ENCODE assay signal across 9 cellular contexts in the genomic region with DNA sequence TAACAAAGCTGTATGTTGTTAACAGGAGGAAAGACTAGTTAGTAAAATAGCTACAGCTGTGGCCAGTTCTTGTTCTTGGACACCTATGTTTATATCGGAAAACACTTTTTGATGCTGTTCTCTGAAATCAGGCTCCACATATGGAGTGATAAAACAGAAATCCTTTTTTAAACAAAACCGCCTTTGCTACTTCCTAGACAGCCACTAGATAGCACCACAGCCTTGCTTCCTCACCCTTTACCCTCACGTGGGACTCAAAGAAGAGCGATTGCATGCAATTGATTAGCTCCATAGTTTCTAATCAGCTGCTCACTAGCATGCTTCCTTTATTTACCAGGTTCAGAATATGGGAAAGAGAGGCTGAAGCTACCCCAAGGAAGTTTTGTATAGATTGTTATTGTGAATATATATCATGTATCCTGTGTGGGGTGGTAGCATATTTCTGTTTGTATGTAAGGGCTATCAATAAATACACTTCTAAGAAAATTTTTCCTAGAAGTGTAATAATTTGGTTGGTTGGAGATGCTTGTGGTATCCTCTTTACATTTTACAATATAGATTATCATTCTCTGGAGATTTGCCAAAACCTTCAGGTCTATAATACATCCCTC. TPM values are rescaled to one million over a fixed set of nuclear protein-coding genes. Genes with fewer than 3 reads are reported as not detected.
DNase-seq lines count a peak whose midpoint lies in the region; ATAC-seq and TF ChIP-seq lines count a peak whose summit lies in the region.
"Had no signal": no experiment of that assay in that cellular context is flagged by ENCODE, and none has a peak within 500 bp of the region (broad histone marks: within the 10 kb centered on the region; RNA-seq: fewer than 3 reads in every experiment).

No MANE protein-coding gene starts in this region.

- intact Hi-C loops in upper lobe of right lung (cut with DNase I), result no loop called here

- TF ChIP-seq CTCF in upper lobe of right lung (IDR thresholded peaks at IDR 0.05), result peak; percentile 54

- H3K9me3 Mint-ChIP-seq in activated CD4-positive, alpha-beta T cell treated with anti-CD3 and anti-CD28 coated beads, Interleukin-2, amount 10 ng/mL, durations not matched to agents 7 days and 5 days, result no peaks in the 10 kb centered on the region
- H3K9me3 Mint-ChIP-seq: activated naive CD4-positive, alpha-beta T cell treated with anti-CD3 and anti-CD28 coated beads, Interleukin-2, amount 50 U/mL, for 24 hours had no signal

- H3K36me3 Mint-ChIP-seq in activated CD4-positive, alpha-beta T cell treated with anti-CD3 and anti-CD28 coated beads, Interleukin-2, amount 10 ng/mL, durations not matched to agents 7 days and 5 days (ENCODE audit: low read depth), result no peaks in the 10 kb centered on the region
- H3K36me3 Mint-ChIP-seq: activated naive CD4-positive, alpha-beta T cell treated with anti-CD3 and anti-CD28 coated beads, Interleukin-2, amount 50 U/mL, for 24 hours had no signal

- H3K27me3 ChIP-seq in upper lobe of right lung, result no peaks in the 10 kb centered on the region

- H3K36me3 ChIP-seq in upper lobe of right lung, result no peaks in the 10 kb centered on the region

- peaks cover 9% of the 10 kb centered on the region for H3K4me1 Mint-ChIP-seq in activated CD4-positive, alpha-beta T cell treated with anti-CD3 and anti-CD28 coated beads, Interleukin-2, amount 10 ng/mL, durations not matched to agents 7 days and 5 days

- H3K4me1 ChIP-seq in upper lobe of right lung, result peaks cover 8% of the 10 kb centered on the region

- ATAC-seq in upper lobe of right lung, result peak; percentile 11

- H3K27ac ChIP-seq in upper lobe of right lung, result no peak overlapping the region

- no peaks in the 10 kb centered on the region for H3K9me3 ChIP-seq in upper lobe of right lung

- H3K27me3 Mint-ChIP-seq in activated CD4-positive, alpha-beta T cell treated with anti-CD3 and anti-CD28 coated beads, Interleukin-2, amount 10 ng/mL, durations not matched to agents 7 days and 5 days, result peaks cover 17% of the 10 kb centered on the region

- POLR2A ChIA-PET in activated CD4-positive, alpha-beta T cell treated with anti-CD3 and anti-CD28 coated beads, Interleukin-2, amount 10 ng/mL, durations not matched to agents 7 days and 5 days (lab: Charles Lee), result interaction anchor here (0.6 kb wide), 1 partner anchor 305 kb away, joined by 3 read pairs; no protein-coding TSS in a partner anchor

- DNase-seq in stimulated activated CD4-positive, alpha-beta T cell treated with anti-CD3 and anti-CD28 coated beads, Interleukin-15, amount 100 ng/mL, for 24 hours, result peak; percentile 21
- no peak for DNase-seq in stimulated activated CD4-positive, alpha-beta T cell treated with anti-CD3 and anti-CD28 coated beads, Interleukin-2, amount 100 ng/mL, for 48 hours
- DNase-seq in NCI-H2171 (lab: John Stamatoyannopoulos, UW), result peak; percentile 11
- DNase-seq in activated CD4-positive, alpha-beta T cell treated with anti-CD3 and anti-CD28 coated beads, Interleukin-2, amount 10 ng/mL, durations not matched to agents 7 days and 5 days, result peak; percentile 49
- peak; percentile 61 for DNase-seq in iris pigment epithelial cell (ENCODE audit: low read depth)
- DNase-seq in upper lobe of right lung, result no peak
- DNase-seq in HK-2 (ENCODE audit: unreplicated experiment), result no peak
- DNase-seq in NCI-H187 treated with DMSO at 0.1 percent for 48 hours (lab: John Stamatoyannopoulos, UW), result no peak

- no peak overlapping the region for H3K4me3 Mint-ChIP-seq in activated CD4-positive, alpha-beta T cell treated with anti-CD3 and anti-CD28 coated beads, Interleukin-2, amount 10 ng/mL, durations not matched to agents 7 days and 5 days
- H3K4me3 Mint-ChIP-seq: activated naive CD4-positive, alpha-beta T cell treated with anti-CD3 and anti-CD28 coated beads, Interleukin-2, amount 50 U/mL, for 24 hours had no signal

- CTCF ChIA-PET in activated CD4-positive, alpha-beta T cell treated with anti-CD3 and anti-CD28 coated beads, Interleukin-2, amount 10 ng/mL, durations not matched to agents 7 days and 5 days (lab: Charles Lee), result interaction anchor here (0.6 to 1.6 kb wide), 8 partner anchors 9 to 271 kb away, joined by 3 to 7 read pairs (median 4); partner anchors contain the start of gene RNU5B-1

- no peak overlapping the region for H3K27ac Mint-ChIP-seq in activated CD4-positive, alpha-beta T cell treated with anti-CD3 and anti-CD28 coated beads, Interleukin-2, amount 10 ng/mL, durations not matched to agents 7 days and 5 days
- H3K27ac Mint-ChIP-seq: activated naive CD4-positive, alpha-beta T cell treated with anti-CD3 and anti-CD28 coated beads, Interleukin-2, amount 50 U/mL, for 24 hours had no signal

- no peak overlapping the region for H3K4me3 ChIP-seq in upper lobe of right lung

RNA-seq across cellular contexts. Expression of gene MTFMT, which starts 4.3 kb away (rescaled TPM):
- total RNA-seq in activated CD4-positive, alpha-beta T cell treated with anti-CD3 and anti-CD28 coated beads, Interleukin-2, amount 10 ng/mL, durations not matched to agents 7 days and 5 days, result 10 to 100 TPM; 13.7 to 15.9 TPM
- 13.7 TPM for total RNA-seq in upper lobe of right lung

RNA-seq across cellular contexts. Expression of gene SLC51B, which starts 11.4 kb away (rescaled TPM):
- not detected for total RNA-seq in activated CD4-positive, alpha-beta T cell treated with anti-CD3 and anti-CD28 coated beads, Interleukin-2, amount 10 ng/mL, durations not matched to agents 7 days and 5 days
- total RNA-seq in upper lobe of right lung, result 3.8 TPM

RNA-seq across cellular contexts. Expression of gene RASL12, which starts 34.0 kb away (rescaled TPM):
- not detected for total RNA-seq in activated CD4-positive, alpha-beta T cell treated with anti-CD3 and anti-CD28 coated beads, Interleukin-2, amount 10 ng/mL, durations not matched to agents 7 days and 5 days
- 20.2 TPM for total RNA-seq in upper lobe of right lung

RNA-seq across cellular contexts. Expression of gene KBTBD13, which starts 42.8 kb away (rescaled TPM):
- total RNA-seq in activated CD4-positive, alpha-beta T cell treated with anti-CD3 and anti-CD28 coated beads, Interleukin-2, amount 10 ng/mL, durations not matched to agents 7 days and 5 days, result not detected
- not detected for total RNA-seq in upper lobe of right lung

RNA-seq across cellular contexts. Expression of gene SPG21, which starts 44.0 kb away (rescaled TPM):
- 10 to 100 TPM; 59.0 to 65.5 TPM for total RNA-seq in activated CD4-positive, alpha-beta T cell treated with anti-CD3 and anti-CD28 coated beads, Interleukin-2, amount 10 ng/mL, durations not matched to agents 7 days and 5 days
- total RNA-seq in upper lobe of right lung, result 107 TPM

Comparison
In these comparisons a context has a peak if more than half of its experiments do, and no peak if none do; other contexts are left out.
1. DNase-seq: peak in stimulated activated CD4-positive, alpha-beta T cell treated with anti-CD3 and anti-CD28 coated beads, Interleukin-15, amount 100 ng/mL, for 24 hours (single experiment), NCI-H2171 (single experiment), activated CD4-positive, alpha-beta T cell treated with anti-CD3 and anti-CD28 coated beads, Interleukin-2, amount 10 ng/mL, durations not matched to agents 7 days and 5 days (single experiment) and iris pigment epithelial cell (single experiment); none in stimulated activated CD4-positive, alpha-beta T cell treated with anti-CD3 and anti-CD28 coated beads, Interleukin-2, amount 100 ng/mL, for 48 hours (0 of 2), upper lobe of right lung (single experiment), HK-2 (single experiment) and NCI-H187 treated with DMSO at 0.1 percent for 48 hours (single experiment).
2. RNA of gene RASL12, which starts 34.0 kb away (total RNA-seq): 20.2 TPM in upper lobe of right lung (single experiment); not detected in activated CD4-positive, alpha-beta T cell treated with anti-CD3 and anti-CD28 coated beads, Interleukin-2, amount 10 ng/mL, durations not matched to agents 7 days and 5 days; every median in the first group is over 10 times any median in the second.